Comparison of ENCODE assay signal across 8 cellular contexts in the genomic region with DNA sequence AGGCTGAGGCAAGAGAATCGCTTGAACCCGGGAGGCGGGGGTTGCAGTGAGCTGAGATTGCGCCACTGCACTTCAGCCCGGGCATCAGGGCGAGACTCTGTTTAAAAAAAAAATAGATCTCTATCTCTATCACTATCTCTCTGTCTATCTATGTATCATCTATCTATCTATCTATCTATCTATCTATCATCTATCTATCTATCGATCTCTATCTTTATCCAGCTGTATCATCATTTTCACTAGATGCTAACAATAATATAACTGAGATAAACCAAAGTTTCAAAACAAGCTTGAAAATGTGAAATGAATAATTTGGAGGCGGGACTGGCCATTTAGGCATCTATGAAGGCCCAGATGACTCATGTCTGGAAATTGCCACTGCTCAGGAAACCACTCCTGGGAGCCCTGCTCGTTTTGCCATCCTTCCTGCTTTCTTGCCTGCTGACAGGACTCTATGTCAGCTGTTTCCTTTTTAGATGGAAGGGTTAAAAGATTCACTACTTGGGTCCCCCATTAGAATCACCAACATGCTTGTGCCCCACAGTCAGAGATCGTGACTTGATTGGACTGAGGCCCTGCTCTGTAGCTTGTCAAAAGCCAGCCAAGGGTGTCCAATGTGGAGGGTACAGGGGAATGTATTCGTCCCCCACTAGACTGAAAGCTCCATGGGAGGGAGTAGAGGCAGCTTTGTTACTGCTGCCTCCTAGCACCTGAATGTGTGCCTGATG.
DNase-seq lines count a peak whose midpoint lies in the region; ATAC-seq and TF ChIP-seq lines count a peak whose summit lies in the region.

No MANE protein-coding gene starts in this region.

- in situ Hi-C loops in brain microvascular endothelial cell (cut with HindIII; ENCODE audit: low pct_ligation_motif_present, low sequenced_read_pairs): no loop called here
- in situ Hi-C loops in GM13976 (cut with MboI; ENCODE audit: low sequenced_read_pairs, unreplicated experiment): no loop called here

- ATAC-seq in HG02759 (IDR thresholded peaks at IDR 0.05; ENCODE audit: unreplicated experiment): no peak

- H3K4me1 Mint-ChIP-seq in nephron: peaks cover 27% of the 10 kb centered on the region

- H3K27ac ChIP-seq in brain microvascular endothelial cell: peak overlapping the region; percentile 57

- no peak overlapping the region for H3K4me3 ChIP-seq in brain microvascular endothelial cell (ENCODE audit: low read depth, low read length)

- H3K27me3 ChIP-seq in brain microvascular endothelial cell (replicated peaks): no peaks in the 10 kb centered on the region

- peak; percentile 69 for DNase-seq in COLO829 (ENCODE audit: low spot score)
- DNase-seq in Kasumi-1 (lab: John Stamatoyannopoulos, UW): peak; percentile 51 to 69
- DNase-seq in brain microvascular endothelial cell: peak; percentile 82
- DNase-seq in NCI-H128 (lab: John Stamatoyannopoulos, UW; ENCODE audit: unreplicated experiment): no peak
- no peak for DNase-seq in NCI-H1105 treated with DMSO at 0.1 percent for 48 hours (lab: John Stamatoyannopoulos, UW)
- DNase-seq in GM13976 (ENCODE audit: low spot score): no peak

- TF ChIP-seq CTCF in brain microvascular endothelial cell (IDR thresholded peaks at IDR 0.05; ENCODE audit: low read depth, low read length, missing control alignments): no peak
- no peak for TF ChIP-seq CTCF in nephron (IDR thresholded peaks at IDR 0.05; ENCODE audit: unreplicated experiment in 3 of 3)
- no peak for TF ChIP-seq CTCF in GM13976 (IDR thresholded peaks at IDR 0.05; ENCODE audit: borderline replicate concordance, control extremely low read depth, extremely low read depth, insufficient read depth, missing control alignments)

- no peaks in the 10 kb centered on the region for H3K36me3 Mint-ChIP-seq in nephron (ENCODE audit: low read depth)

- H3K4me3 Mint-ChIP-seq in nephron: peak overlapping the region in 1 of 3 experiments; percentile 27

- peak overlapping the region; percentile 20 to 49 (median 21) for H3K27ac Mint-ChIP-seq in nephron

- H3K27me3 Mint-ChIP-seq in nephron (ENCODE audit: low read depth): no peaks in the 10 kb centered on the region

- no peaks in the 10 kb centered on the region for H3K36me3 ChIP-seq in brain microvascular endothelial cell (replicated peaks)

- no peaks in the 10 kb centered on the region for H3K9me3 Mint-ChIP-seq in nephron

Comparison
In these comparisons a context has a peak if more than half of its experiments do, and no peak if none do; other contexts are left out.
1. DNase-seq: peak in COLO829 (single experiment), Kasumi-1 (2 of 2) and brain microvascular endothelial cell (single experiment); none in NCI-H128 (single experiment), NCI-H1105 treated with DMSO at 0.1 percent for 48 hours (single experiment) and GM13976 (single experiment).